26 cellular contexts compared by ENCODE assay signal in the genomic region with DNA sequence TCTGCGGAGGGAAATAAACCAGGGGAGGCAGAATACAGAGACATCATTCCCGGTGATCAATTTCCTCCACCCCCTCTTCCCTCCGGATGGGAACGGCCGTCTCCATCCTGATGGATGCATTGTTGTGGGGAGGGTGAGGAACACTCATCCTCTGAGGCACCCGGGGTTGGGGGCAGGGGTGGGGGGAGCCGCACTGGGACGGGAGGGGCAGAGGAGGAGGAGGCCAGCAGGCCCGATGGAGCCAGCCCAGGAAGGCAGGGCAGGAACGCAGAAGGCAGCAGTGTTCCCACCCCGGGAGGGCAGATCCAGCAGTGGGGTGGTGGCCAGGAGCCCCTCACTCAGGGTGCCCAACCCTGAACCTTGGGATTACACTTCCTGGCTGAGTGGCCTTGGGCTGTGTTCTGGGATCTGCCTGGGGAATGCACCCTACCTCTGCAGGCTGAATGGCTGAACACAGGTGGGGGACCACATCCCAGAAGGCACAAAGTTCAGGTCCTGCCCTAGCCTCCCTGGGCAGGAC. TPM values are rescaled to one million over a fixed set of nuclear protein-coding genes. Genes with fewer than 3 reads are reported as not detected.
A peak's percentile ranks its signal among the peaks of the same experiment; 100 is the strongest.
DNase-seq lines count a peak whose midpoint lies in the region; ATAC-seq, FAIRE-seq and TF ChIP-seq lines count a peak whose summit lies in the region.
"Had no signal": no experiment of that assay in that cellular context is flagged by ENCODE, and none has a peak within 500 bp of the region (broad histone marks: within the 10 kb centered on the region; RNA-seq: fewer than 3 reads in every experiment).

No MANE protein-coding gene starts in this region.

- TF ChIP-seq EP300 in HepG2 (IDR thresholded peaks at IDR 0.05; ENCODE audit: low read depth in 2 of 2, low read length in 2 of 2) (no peak), HepG2 (CRISPR knock-in tag; IDR thresholded peaks at IDR 0.05; ENCODE audit: borderline replicate concordance) (no peak)

- peak; percentile 33; the same call in 1 of the 3 replicates for ATAC-seq in HepG2
- ATAC-seq: GM23338 had no signal

- no peak overlapping the region for H3K4me3 Mint-ChIP-seq in neural crest cell
- H3K4me3 Mint-ChIP-seq: CD14-positive monocyte; CD4-positive, alpha-beta T cell; CD8-positive, alpha-beta memory T cell; GM23338; HFFc6 had no signal

- WGBS in HepG2 (ENCODE audit: low lambda C conversion rate) = 37% methylated on average over 10 of the region's 11 CpGs
- WGBS in esophagus squamous epithelium, 2 donors = 89 to 93% methylated on average over 2 to 8 of the region's 11 CpGs

- no peak overlapping the region for H2AFZ ChIP-seq in HepG2 (ENCODE audit: low read length)
- H2AFZ ChIP-seq: GM23338 had no signal

- no peaks in the 10 kb centered on the region for H3K9me3 ChIP-seq in right atrium auricular region
- no peaks in the 10 kb centered on the region for H3K9me3 ChIP-seq in HepG2 (ENCODE audit: low read length)
- peaks cover 0 to 3% (median 0%) of the 10 kb centered on the region in 3 donors for H3K9me3 ChIP-seq in esophagus squamous epithelium
- H3K9me3 ChIP-seq: BE2C, HAP-1 had no signal

- H3K36me3 Mint-ChIP-seq in neural crest cell (ENCODE audit: low read depth) = peaks cover 3% of the 10 kb centered on the region
- H3K36me3 Mint-ChIP-seq: CD14-positive monocyte; CD8-positive, alpha-beta memory T cell had no signal

- POLR2A ChIA-PET in HepG2 (lab: Yijun Ruan, JAX) = no interaction called here

- no peak for TF ChIP-seq POLR2A in HepG2 (IDR thresholded peaks at IDR 0.05; ENCODE audit: insufficient read depth in 1 of 2, low read depth in 2 of 2, low read length in 2 of 2)
- no peak for TF ChIP-seq POLR2A in esophagus squamous epithelium (IDR thresholded peaks at IDR 0.05)

- no peak for TF ChIP-seq RAD21 in HepG2 (CRISPR knock-in tag; IDR thresholded peaks at IDR 0.05)

- peaks cover 0 to 13% of the 10 kb centered on the region in 2 donors for H3K4me1 ChIP-seq in right atrium auricular region
- no peaks in the 10 kb centered on the region for H3K4me1 ChIP-seq in HepG2 (ENCODE audit: insufficient read depth, low read length)
- H3K4me1 ChIP-seq in esophagus squamous epithelium = no peaks in the 10 kb centered on the region
- H3K4me1 ChIP-seq: HAP-1 had no signal

- no peak overlapping the region for H3K4me3 ChIP-seq in right atrium auricular region
- no peak overlapping the region for H3K4me3 ChIP-seq in HepG2 (replicated peaks in 1 of 3; ENCODE audit: insufficient read depth in 1 of 3, low read depth in 2 of 3, low read length in 3 of 3)
- H3K4me3 ChIP-seq in esophagus squamous epithelium = no peak overlapping the region
- H3K4me3 ChIP-seq: BLaER1 treated with 17β-estradiol and CSF1 and Interleukin-3, amounts not matched to agents 10 nM and 100 nM; GM23338; HAP-1 had no signal

- in situ Hi-C loops in HepG2 (cut with HindIII; ENCODE audit: extremely low pct_ligation_motif_present, low pct_unique_long_range_greater_than_20kb) = no loop called here

- H3K27ac ChIP-seq in right atrium auricular region (no peak overlapping the region), HepG2 (ENCODE audit: extremely low read length, insufficient read depth, low read length) (no peak overlapping the region), esophagus squamous epithelium (no peak overlapping the region)
- H3K27ac ChIP-seq: 22Rv1; BLaER1 treated with 17β-estradiol and CSF1 and Interleukin-3, amounts not matched to agents 10 nM and 100 nM had no signal

- peaks cover 16% of the 10 kb centered on the region for H3K27me3 Mint-ChIP-seq in neural crest cell (ENCODE audit: low read depth)
- H3K27me3 Mint-ChIP-seq: CD4-positive, alpha-beta T cell had no signal

- peak; percentile 43 for DNase-seq in cardiac septum (ENCODE audit: low spot score)
- DNase-seq in right atrium auricular region (ENCODE audit: low spot score) = no peak
- no peak for DNase-seq in HepG2 (ENCODE audit: low spot score)
- no peak for DNase-seq in neural crest cell (ENCODE audit: low read depth, low spot score)
- no peak for DNase-seq in AML-193 (lab: John Stamatoyannopoulos, UW)
- no peak for DNase-seq in esophagus squamous epithelium (lab: John Stamatoyannopoulos, UW)
- DNase-seq in NCI-H1105 treated with DMSO at 0.1 percent for 48 hours (lab: John Stamatoyannopoulos, UW) = no peak
- DNase-seq: BE2C; CD4-positive, alpha-beta T cell; CD8-positive, alpha-beta memory T cell; DMS53; DMS79 treated with DMSO at 0.1 percent for 48 hours; GF-D8; HFFc6 had no signal

- no peak for FAIRE-seq in HepG2 (lab: Jason Lieb, UNC)
- FAIRE-seq: A204.1, GM12891, GM18507, H54 had no signal

- no peaks in the 10 kb centered on the region for H3K79me2 ChIP-seq in HepG2 (ENCODE audit: insufficient read depth, low read length)

- H3K27me3 ChIP-seq in right atrium auricular region (no peaks in the 10 kb centered on the region), HepG2 (ENCODE audit: control insufficient read depth in 1 of 2, insufficient read depth in 2 of 2, low read length in 2 of 2) (peaks cover 1 to 6% of the 10 kb centered on the region in 2 experiments; a peak in 2 of 5 replicates), esophagus squamous epithelium (peaks cover 0 to 15% (median 0%) of the 10 kb centered on the region in 4 donors)
- H3K27me3 ChIP-seq: BE2C; BLaER1 treated with 17β-estradiol and CSF1 and Interleukin-3, amounts not matched to agents 10 nM and 100 nM had no signal

- TF ChIP-seq CTCF in right atrium auricular region (IDR thresholded peaks at IDR 0.05) = no peak
- TF ChIP-seq CTCF in HepG2 (CRISPR knock-in tag; IDR thresholded peaks at IDR 0.05) = no peak
- no peak for TF ChIP-seq CTCF in neural crest cell (conservative IDR thresholded peaks at IDR 0.05)
- no peak for TF ChIP-seq CTCF in esophagus squamous epithelium (IDR thresholded peaks at IDR 0.05)

- no peak overlapping the region for H3K4me2 ChIP-seq in HepG2 (ENCODE audit: low read depth, low read length)
- H3K4me2 ChIP-seq: GM23338 had no signal

- BruUV-seq in HepG2 (replicated peaks; lab: Mats Ljungman, UMichigan) = no TSS peak

- CTCF ChIA-PET in HepG2 (lab: Yijun Ruan, JAX; ENCODE audit: low intra/inter-chr PET ratio, low total read pairs) = no interaction called here

- H3K9ac ChIP-seq in HepG2 (ENCODE audit: insufficient read depth, low read depth, low read length) = no peak overlapping the region
- H3K9ac ChIP-seq: BLaER1 treated with 17β-estradiol and CSF1 and Interleukin-3, amounts not matched to agents 10 nM and 100 nM had no signal

- H3K27ac Mint-ChIP-seq in neural crest cell (ENCODE audit: unreplicated experiment) = peak overlapping the region; percentile 19
- H3K27ac Mint-ChIP-seq: CD14-positive monocyte; CD4-positive, alpha-beta T cell; CD8-positive, alpha-beta memory T cell; GM23338; HFFc6 had no signal

- intact Hi-C loops in cardiac septum (cut with DNase I) (no loop called here), HepG2 (cut with micrococcal nuclease; ENCODE audit: unreplicated experiment) (no loop called here), esophagus squamous epithelium (cut with DNase I) (no loop called here)

- H4K20me1 ChIP-seq in HepG2 (ENCODE audit: insufficient read depth, low read length) = no peaks in the 10 kb centered on the region
- H4K20me1 ChIP-seq: BLaER1 treated with 17β-estradiol and CSF1 and Interleukin-3, amounts not matched to agents 10 nM and 100 nM had no signal

- H3K36me3 ChIP-seq in right atrium auricular region (no peaks in the 10 kb centered on the region), HepG2 (replicated peaks in 1 of 2; ENCODE audit: control insufficient read depth in 1 of 2, insufficient read depth in 2 of 2, low read length in 2 of 2) (no peaks in the 10 kb centered on the region), esophagus squamous epithelium (no peaks in the 10 kb centered on the region)
- H3K36me3 ChIP-seq: BE2C; BLaER1 treated with 17β-estradiol and CSF1 and Interleukin-3, amounts not matched to agents 10 nM and 100 nM; HAP-1 had no signal

- H3K4me1 Mint-ChIP-seq in neural crest cell = peaks cover 15% of the 10 kb centered on the region
- H3K4me1 Mint-ChIP-seq: CD14-positive monocyte; CD8-positive, alpha-beta memory T cell; GM23338 had no signal

- H3K9me3 Mint-ChIP-seq in neural crest cell = peaks cover 7% of the 10 kb centered on the region
- H3K9me3 Mint-ChIP-seq: CD4-positive, alpha-beta T cell; HFFc6 had no signal

TF ChIP-seq in HepG2, 621 proteins besides CTCF, POLR2A, EP300 and RAD21 (continues in another document):
- TF ChIP-seq RFX3 (CRISPR knock-in tag; IDR thresholded peaks at IDR 0.05) (no peak), ZFYVE20 (CRISPR knock-in tag; IDR thresholded peaks at IDR 0.05; ENCODE audit: borderline replicate concordance, low read depth) (no peak), ZNF572 (CRISPR knock-in tag; IDR thresholded peaks at IDR 0.05) (no peak), NCOR1 (IDR thresholded peaks at IDR 0.05; ENCODE audit: borderline replicate concordance, low read length) (no peak), XRCC5 (optimal IDR thresholded peaks at IDR 0.05; ENCODE audit: low read length) (no peak), BORCS8-MEF2B (CRISPR knock-in tag; IDR thresholded peaks at IDR 0.05) (no peak), ZNF124 (CRISPR knock-in tag; IDR thresholded peaks at IDR 0.05) (no peak)

RNA-seq across cellular contexts. Expression of a gene that starts 14.3 kb away (rescaled TPM):
- total RNA-seq in cardiac septum (not detected), right atrium auricular region (not detected), HepG2 (2016; rRNA removed; fragmentation: Illumina TruSeq; extraction: Trizol) (not detected in 2 replicates), neural crest cell (not detected in 2 replicates), esophagus squamous epithelium (not detected)
- total RNA-seq in HepG2 (2016; cell fraction: cytosol; rRNA removed; fragmentation: Illumina TruSeq; extraction: Trizol; ENCODE audit: low read depth) = not detected in 2 replicates
- total RNA-seq in HepG2 (2016; cell fraction: insoluble cytoplasmic fraction; rRNA removed; fragmentation: Illumina TruSeq; extraction: Trizol) = not detected in 2 replicates
- total RNA-seq in HepG2 (2016; cell fraction: membrane; rRNA removed; fragmentation: Illumina TruSeq; extraction: Trizol) = not detected in 2 replicates
- not detected in 2 replicates for total RNA-seq in HepG2 (2016; cell fraction: nucleus; rRNA removed; fragmentation: Illumina TruSeq; extraction: Trizol)
- not detected in 2 replicates for polyA plus RNA-seq in HepG2 (2011; rRNA removed)
- polyA plus RNA-seq in HepG2 (2011; cell fraction: cytosol; rRNA removed) = not detected in 2 replicates
- polyA plus RNA-seq in HepG2 (2011; cell fraction: nucleus; rRNA removed) = not detected in 2 replicates
- not detected in 2 replicates for polyA plus RNA-seq in HepG2 (2012)
- not detected in 2 replicates for polyA plus RNA-seq in HepG2 (2016; cell fraction: cytosol; fragmentation: Illumina TruSeq; extraction: Trizol; ENCODE audit: low read depth)
- not detected in 2 replicates for polyA plus RNA-seq in HepG2 (2016; cell fraction: insoluble cytoplasmic fraction; fragmentation: Illumina TruSeq; extraction: Trizol; ENCODE audit: low read depth)
- polyA plus RNA-seq in HepG2 (2016; cell fraction: membrane; fragmentation: Illumina TruSeq; extraction: Trizol; ENCODE audit: low read depth) = not detected in 2 replicates
- polyA plus RNA-seq in HepG2 (2016; cell fraction: nucleus; fragmentation: Illumina TruSeq; extraction: Trizol; ENCODE audit: insufficient read depth, low read depth) = not detected in 2 replicates
- not detected in 2 replicates for polyA minus RNA-seq in HepG2 (2011; rRNA and poly(A)+ RNA removed; ENCODE audit: low replicate concordance)
- not detected in 2 replicates for polyA minus RNA-seq in HepG2 (2011; cell fraction: cytosol; rRNA and poly(A)+ RNA removed)
- polyA minus RNA-seq in HepG2 (2011; cell fraction: nucleus; rRNA and poly(A)+ RNA removed) = not detected in 2 replicates
- total RNA-seq: CD4-positive, alpha-beta T cell; CD8-positive, alpha-beta memory T cell; Daoy; G401; HFFc6 had no signal
- polyA plus RNA-seq: AG04450; CD14-positive monocyte; CD8-positive, alpha-beta memory T cell had no signal
